1 cellular context compared by ENCODE assay signal in genomic region chr12:130655881-130656280, GRCh38.
TF ChIP-seq lines count a peak whose summit lies in the region.

No MANE protein-coding gene starts in this region.

TF ChIP-seq in SK-N-SH, 30 proteins besides CTCF, POLR2A, EP300 and RAD21 (continued from another document):
- TF ChIP-seq, protein P1, sequence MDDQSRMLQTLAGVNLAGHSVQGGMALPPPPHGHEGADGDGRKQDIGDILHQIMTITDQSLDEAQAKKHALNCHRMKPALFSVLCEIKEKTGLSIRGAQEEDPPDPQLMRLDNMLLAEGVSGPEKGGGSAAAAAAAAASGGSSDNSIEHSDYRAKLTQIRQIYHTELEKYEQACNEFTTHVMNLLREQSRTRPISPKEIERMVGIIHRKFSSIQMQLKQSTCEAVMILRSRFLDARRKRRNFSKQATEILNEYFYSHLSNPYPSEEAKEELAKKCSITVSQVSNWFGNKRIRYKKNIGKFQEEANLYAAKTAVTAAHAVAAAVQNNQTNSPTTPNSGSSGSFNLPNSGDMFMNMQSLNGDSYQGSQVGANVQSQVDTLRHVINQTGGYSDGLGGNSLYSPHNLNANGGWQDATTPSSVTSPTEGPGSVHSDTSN (IDR thresholded peaks at IDR 0.05), result no peak
- TF ChIP-seq CHD2 (IDR thresholded peaks at IDR 0.05; ENCODE audit: low read length, partially characterized antibody) (no peak), RFX5 (IDR thresholded peaks at IDR 0.05; ENCODE audit: low read length) (no peak), SMC3 (IDR thresholded peaks at IDR 0.05; ENCODE audit: low read depth, low read length) (no peak), TCF12 (IDR thresholded peaks at IDR 0.05) (no peak), NRF1 (IDR thresholded peaks at IDR 0.05; ENCODE audit: low read depth, low read length) (no peak), RXRA (IDR thresholded peaks at IDR 0.05; ENCODE audit: borderline replicate concordance, low read depth) (no peak), FOXJ3 (CRISPR knock-in tag; IDR thresholded peaks at IDR 0.05) (no peak), MAX (IDR thresholded peaks at IDR 0.05; ENCODE audit: low read depth) (no peak), EZH2phosphoT487 (IDR thresholded peaks at IDR 0.05; ENCODE audit: borderline replicate concordance, low read depth) (no peak), IRF3 (IDR thresholded peaks at IDR 0.05; ENCODE audit: low read depth, low read length) (no peak), GATA2 (CRISPR knock-in tag; IDR thresholded peaks at IDR 0.05) (no peak), REST (IDR thresholded peaks at IDR 0.05; ENCODE audit: low read depth, low read length) (no peak), MEF2A (IDR thresholded peaks at IDR 0.05; ENCODE audit: borderline replicate concordance, low read depth) (no peak), JUND (IDR thresholded peaks at IDR 0.05) (no peak), POLR2AphosphoS5 (IDR thresholded peaks at IDR 0.05; ENCODE audit: low read depth, low read length) (no peak), FOXM1 (IDR thresholded peaks at IDR 0.05; ENCODE audit: low read depth) (no peak)
TF ChIP-seq in SK-N-SH: peak in this region for 0.
